ENCODE assay signal across 8 cellular contexts in the genomic region with DNA sequence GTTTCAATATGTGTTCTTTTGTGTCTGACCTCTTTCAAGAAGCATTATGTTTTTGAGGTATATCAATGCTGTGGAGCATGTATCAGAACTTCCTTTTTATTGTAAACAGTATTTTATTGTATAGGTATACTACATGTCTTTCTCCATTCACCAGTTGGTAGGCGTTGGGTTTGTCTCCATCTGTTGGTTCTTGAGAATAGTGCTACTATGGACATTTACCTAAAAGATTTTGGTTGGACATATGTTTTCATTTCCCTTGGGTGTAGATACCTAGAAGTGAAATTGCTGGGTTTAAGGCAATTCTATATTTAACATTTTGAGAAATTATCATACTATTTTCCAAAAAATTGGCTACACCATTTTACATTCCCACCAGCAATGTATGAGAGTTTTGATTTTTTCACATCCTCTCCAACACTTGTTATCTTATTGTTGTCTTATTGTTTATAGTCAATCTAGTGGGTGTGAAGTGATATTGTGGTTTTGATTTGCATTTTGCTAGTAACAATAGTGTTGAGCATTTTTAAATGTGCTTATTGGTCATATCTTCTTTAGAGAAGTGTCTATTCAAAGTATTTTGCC.
DNase-seq lines count a peak whose midpoint lies in the region; ATAC-seq and TF ChIP-seq lines count a peak whose summit lies in the region.

No MANE protein-coding gene starts in this region.

- H3K79me2 ChIP-seq in DND-41 (ENCODE audit: insufficient read depth, low read length): no peaks in the 10 kb centered on the region

- peak; percentile 39 for TF ChIP-seq CTCF in DND-41 (IDR thresholded peaks at IDR 0.05; ENCODE audit: borderline replicate concordance, extremely low read depth, low read length, poor library complexity, severe bottlenecking)
- peak; percentile 29 for TF ChIP-seq CTCF in lower lobe of right lung (IDR thresholded peaks at IDR 0.05)

- H3K9ac ChIP-seq in DND-41 (ENCODE audit: low read depth, low read length): no peak overlapping the region

- H4K20me1 ChIP-seq in DND-41 (ENCODE audit: insufficient read depth, low read length): no peaks in the 10 kb centered on the region

- no peak overlapping the region for H3K27ac ChIP-seq in DND-41 (ENCODE audit: low read length)
- no peak overlapping the region for H3K27ac ChIP-seq in lower lobe of right lung

- H3K36me3 ChIP-seq in DND-41 (ENCODE audit: insufficient read depth, low read length): no peaks in the 10 kb centered on the region
- no peaks in the 10 kb centered on the region for H3K36me3 ChIP-seq in lower lobe of right lung

- no peak overlapping the region for H3K4me2 ChIP-seq in DND-41 (ENCODE audit: insufficient read depth, low read length)

- no peaks in the 10 kb centered on the region for H3K4me1 ChIP-seq in DND-41 (ENCODE audit: insufficient read depth, low read length)
- no peaks in the 10 kb centered on the region for H3K4me1 ChIP-seq in lower lobe of right lung

- H3K9me3 ChIP-seq in DND-41 (ENCODE audit: insufficient read depth, low read length, severe bottlenecking) (no peaks in the 10 kb centered on the region), lower lobe of right lung (no peaks in the 10 kb centered on the region)

- DNase-seq in DND-41 (no peak), LHCN-M2 (ENCODE audit: low read depth) (peak; percentile 31), amniotic stem cell (lab: John Stamatoyannopoulos, UW) (peak; percentile 23), lower lobe of right lung (no peak), NOMO-1 treated with dmso at 0.1 percent for 144 hours (lab: John Stamatoyannopoulos, UW; ENCODE audit: unreplicated experiment) (no peak), NCI-H510A (lab: John Stamatoyannopoulos, UW) (no peak)

- H3K4me3 ChIP-seq in DND-41 (ENCODE audit: low read depth in 1 of 2, low read length in 2 of 2) (no peak overlapping the region), lower lobe of right lung (no peak overlapping the region)

- H3K27me3 ChIP-seq in DND-41 (ENCODE audit: insufficient read depth, low read length, poor library complexity) (no peaks in the 10 kb centered on the region), lower lobe of right lung (ENCODE audit: low read depth) (no peaks in the 10 kb centered on the region)

- no peak overlapping the region for H2AFZ ChIP-seq in DND-41 (ENCODE audit: low read depth, low read length)

- no peak for ATAC-seq in DND-41 (ENCODE audit: insufficient read depth, low read depth)
- ATAC-seq in lower lobe of right lung: no peak
- no peak for ATAC-seq in HG02623 (IDR thresholded peaks at IDR 0.05; ENCODE audit: unreplicated experiment)
- ATAC-seq in GM21423 (IDR thresholded peaks at IDR 0.05; ENCODE audit: unreplicated experiment): no peak

- intact Hi-C loops in lower lobe of right lung (cut with DNase I): no loop called here

Comparison
In these comparisons a context has a peak if more than half of its experiments do, and no peak if none do; other contexts are left out.
1. DNase-seq: peak in LHCN-M2 (single experiment) and amniotic stem cell (single experiment); none in DND-41 (single experiment), lower lobe of right lung (single experiment), NOMO-1 treated with dmso at 0.1 percent for 144 hours (single experiment) and NCI-H510A (single experiment).